ENCODE assay signal across 10 cellular contexts in the genomic region with DNA sequence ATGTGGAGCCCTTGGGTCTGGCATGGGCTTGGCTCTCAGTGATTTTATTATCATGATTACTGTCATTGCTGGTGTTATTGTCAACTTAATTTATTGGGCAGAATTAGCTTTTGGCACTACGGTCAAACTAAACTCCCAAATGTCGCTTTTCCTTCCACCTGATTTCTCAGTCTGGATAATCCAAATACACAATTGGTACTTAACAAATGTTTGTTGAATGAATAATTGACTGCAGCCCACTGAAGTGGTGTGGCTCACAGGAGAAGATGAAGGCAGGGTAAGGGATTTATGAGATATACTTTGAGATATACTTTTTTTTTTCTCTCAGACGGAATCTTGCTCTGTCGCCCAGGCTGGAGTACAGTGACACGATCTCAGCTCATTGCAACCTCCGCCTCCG. TPM values are rescaled to one million over a fixed set of nuclear protein-coding genes. Genes with fewer than 3 reads are reported as not detected.
A peak's percentile ranks its signal among the peaks of the same experiment; 100 is the strongest.
DNase-seq lines count a peak whose midpoint lies in the region; ATAC-seq, FAIRE-seq and TF ChIP-seq lines count a peak whose summit lies in the region.
"Had no signal": no experiment of that assay in that cellular context is flagged by ENCODE, and none has a peak within 500 bp of the region (broad histone marks: within the 10 kb centered on the region; RNA-seq: fewer than 3 reads in every experiment).

No MANE protein-coding gene starts in this region.

- CTCF ChIA-PET in A549 (lab: Yijun Ruan, JAX): interaction anchor here (1.1 to 1.6 kb wide), 4 partner anchors 16 to 65 kb away, joined by 3 to 4 read pairs (median 4); no protein-coding TSS in a partner anchor

- DNase-seq in A549 (ENCODE audit: low read depth in 1 of 2, low spot score in 1 of 2) (no peak), HAP-1 (ENCODE audit: low spot score in 2 of 2) (no peak), ascending aorta (ENCODE audit: low spot score in 2 of 2) (no peak), GOT3 (lab: John Stamatoyannopoulos, UW) (no peak)
- DNase-seq in activated effector memory CD4-positive, alpha-beta T cell treated with anti-CD3 and anti-CD28 coated beads, Interleukin-2, amount 50 U/mL, for 16 hours: no peak

- in situ Hi-C loops in HAP-1 (cut with MboI; ENCODE audit: low sequenced_read_pairs): no loop called here

- no peak for FAIRE-seq in A549 (lab: Jason Lieb, UNC)
- FAIRE-seq: urothelium cell line had no signal

- H3K27ac ChIP-seq in A549 (peak overlapping the region; percentile 97 to 99), ascending aorta (peak overlapping the region in 1 of 2 donors; percentile 60), mesodermal cell (ENCODE audit: low read depth, low read length, severe bottlenecking) (no peak overlapping the region)

- H3K4me3 ChIP-seq in A549: peak overlapping the region; percentile 100
- peak overlapping the region; percentile 87 for H3K4me3 ChIP-seq in HAP-1
- peak overlapping the region; percentile 93 to 96 for H3K4me3 ChIP-seq in ascending aorta
- H3K4me3 ChIP-seq in mesodermal cell (ENCODE audit: extremely low read depth, insufficient read depth, low read length, poor library complexity, severe bottlenecking): peak overlapping the region; percentile 72

- no peak for ATAC-seq in A549
- ATAC-seq in HG03108 (IDR thresholded peaks at IDR 0.05; ENCODE audit: unreplicated experiment): no peak
- no peak for ATAC-seq in HG03097 (IDR thresholded peaks at IDR 0.05; ENCODE audit: low FRiP score, unreplicated experiment)

- H3K9me3 ChIP-seq in A549 (no peaks in the 10 kb centered on the region), HAP-1 (no peaks in the 10 kb centered on the region), ascending aorta (no peaks in the 10 kb centered on the region), mesodermal cell (ENCODE audit: control insufficient read depth, low read length) (no peaks in the 10 kb centered on the region)
- H3K9me3 ChIP-seq: gastroesophageal sphincter had no signal

- H3K4me1 ChIP-seq in A549 (peaks cover 20% of the 10 kb centered on the region), HAP-1 (peaks cover 12% of the 10 kb centered on the region), ascending aorta (peaks cover 0 to 9% of the 10 kb centered on the region in 2 donors), mesodermal cell (ENCODE audit: control insufficient read depth, insufficient read depth, low read length, poor library complexity, severe bottlenecking) (peaks cover 7% of the 10 kb centered on the region)

- 90% methylated on average over 7 of the region's 7 CpGs for WGBS in A549 (ENCODE audit: missing lambda C conversion rate)
- 94% methylated on average over 5 to 6 of the region's 7 CpGs for WGBS in mesodermal cell (ENCODE audit: insufficient coverage in 2 of 2), 2 experiments

- no peak for TF ChIP-seq RAD21 in A549 (conservative IDR thresholded peaks at IDR 0.05 in 1 of 2, IDR thresholded peaks at IDR 0.05 in 1 of 2)

- TF ChIP-seq POLR2A in A549 (IDR thresholded peaks at IDR 0.05; ENCODE audit: low read length): no peak

- no peak for TF ChIP-seq CTCF in A549 (IDR thresholded peaks at IDR 0.05)
- no peak for TF ChIP-seq CTCF in ascending aorta (IDR thresholded peaks at IDR 0.05)

- H3K27me3 ChIP-seq in HAP-1 (ENCODE audit: low read depth) (no peaks in the 10 kb centered on the region), ascending aorta (no peaks in the 10 kb centered on the region)
- H3K27me3 ChIP-seq: gastroesophageal sphincter had no signal

- peaks cover 32% of the 10 kb centered on the region for H3K36me3 ChIP-seq in HAP-1 (replicated peaks)
- peaks cover 25 to 26% of the 10 kb centered on the region in 2 donors for H3K36me3 ChIP-seq in ascending aorta
- H3K36me3 ChIP-seq in mesodermal cell (ENCODE audit: control insufficient read depth, insufficient read depth, low read length): peaks cover 34% of the 10 kb centered on the region

- H3K4me2 ChIP-seq in A549: peak overlapping the region; percentile 90

- intact Hi-C loops in ascending aorta (cut with DNase I): loop anchor here (5.0 kb wide), 2 partner anchors 190 to 300 kb away; partner anchors contain the start of gene RPL18A

- POLR2A ChIA-PET in A549 (lab: Yijun Ruan, JAX): interaction anchor here (0.6 to 0.9 kb wide), 3 partner anchors 36 to 130 kb away, joined by 3 to 5 read pairs (median 3); partner anchors contain the start of gene PGLS

- TF ChIP-seq EP300 in A549 (IDR thresholded peaks at IDR 0.05): no peak

TF ChIP-seq in A549, 52 proteins besides CTCF, POLR2A, EP300 and RAD21:
- TF ChIP-seq MAZ (IDR thresholded peaks at IDR 0.05; ENCODE audit: borderline replicate concordance, low read depth, low read length) (no peak), BHLHE40 (IDR thresholded peaks at IDR 0.05; ENCODE audit: low read depth, low read length) (no peak), TP53 (CRISPR knock-in tag; IDR thresholded peaks at IDR 0.05) (no peak), PHF8 (IDR thresholded peaks at IDR 0.05; ENCODE audit: borderline replicate concordance, low read depth) (no peak), KDM1A (IDR thresholded peaks at IDR 0.05; ENCODE audit: low read depth) (no peak), SREBF2 (IDR thresholded peaks at IDR 0.05) (no peak), NPAS2 (CRISPR knock-in tag; IDR thresholded peaks at IDR 0.05; ENCODE audit: borderline replicate concordance) (no peak), KDM5A (IDR thresholded peaks at IDR 0.05) (no peak), HOXB5 (CRISPR knock-in tag; IDR thresholded peaks at IDR 0.05) (no peak)

RNA-seq across cellular contexts. Expression of gene COLGALT1, which starts 1.5 kb away (rescaled TPM):
- polyA plus RNA-seq in A549 (2011; rRNA removed) (64.4 and 76.6 TPM in 2 replicates), A549 (2017; fragmentation: RNase III; extraction: RNeasy Plus Mini Kit Qiagen cat#74134 plus additional on column Dnase treatment) (54.5 to 57.2 TPM (median 57.1 TPM) in 3 replicates)
- polyA plus RNA-seq in A549 (2012; cell fraction: cytosol; rRNA removed): 85.2 and 98.4 TPM in 2 replicates
- 122 and 138 TPM in 2 replicates for polyA plus RNA-seq in A549 (2012; cell fraction: nucleus; rRNA removed)
- polyA minus RNA-seq in A549 (2011; rRNA and poly(A)+ RNA removed): 185 and 186 TPM in 2 replicates
- 95.4 TPM for total RNA-seq in ascending aorta
- polyA plus RNA-seq in mesodermal cell (2013, experiment 1 of 2): 109 TPM
- 89.5 TPM for polyA plus RNA-seq in mesodermal cell (2013, experiment 2 of 2)

RNA-seq across cellular contexts. Expression of gene PGLS, which starts 45.5 kb away (rescaled TPM):
- 24.9 and 28.8 TPM in 2 replicates for polyA plus RNA-seq in A549 (2011; rRNA removed)
- 55.6 and 75.8 TPM in 2 replicates for polyA plus RNA-seq in A549 (2012; cell fraction: cytosol; rRNA removed)
- polyA plus RNA-seq in A549 (2012; cell fraction: nucleus; rRNA removed): 72.0 and 80.2 TPM in 2 replicates
- polyA plus RNA-seq in A549 (2017; fragmentation: RNase III; extraction: RNeasy Plus Mini Kit Qiagen cat#74134 plus additional on column Dnase treatment): 37.2 to 49.4 TPM (median 45.7 TPM) in 3 replicates
- polyA minus RNA-seq in A549 (2011; rRNA and poly(A)+ RNA removed): 41.5 and 47.5 TPM in 2 replicates
- 143 TPM for total RNA-seq in ascending aorta
- 84.5 TPM for polyA plus RNA-seq in mesodermal cell (2013, experiment 1 of 2)
- 68.6 TPM for polyA plus RNA-seq in mesodermal cell (2013, experiment 2 of 2)
